22 cellular contexts compared by ENCODE assay signal in genomic region chr19:6352381-6353165, GRCh38.
"Had no signal": no experiment of that assay in that cellular context is flagged by ENCODE, and none has a peak within 500 bp of the region (broad histone marks: within the 10 kb centered on the region; RNA-seq: fewer than 3 reads in every experiment).

No MANE protein-coding gene starts in this region.

- H3K27me3 ChIP-seq: dorsolateral prefrontal cortex, esophagus squamous epithelium, gastroesophageal sphincter, left lung, pancreas, sigmoid colon, testis, tibial nerve had no signal

- H3K36me3 ChIP-seq: esophagus squamous epithelium, gastroesophageal sphincter, left lung, pancreas, sigmoid colon, tibial nerve had no signal

- H3K4me1 ChIP-seq: gastroesophageal sphincter, left lung, pancreas, sigmoid colon, testis, tibial nerve had no signal

- ATAC-seq: gastroesophageal sphincter; left lung; pancreas; stimulated activated naive B cell treated with anti-CD40 and anti-IgM and Interleukin-4, amounts not matched to agents 10 μg/mL and 1 μg/mL and 100 μg/mL, for 72 hours; stimulated activated naive CD8-positive, alpha-beta T cell treated with anti-CD3 and anti-CD28 coated beads, Interleukin-15, amount 100 ng/mL, for 72 hours had no signal

- H3K27ac ChIP-seq: dorsolateral prefrontal cortex, gastroesophageal sphincter, left lung, pancreas, sigmoid colon, testis, tibial nerve had no signal

- DNase-seq: cortex of kidney; dorsolateral prefrontal cortex; effector CD8-positive, alpha-beta T cell; esophagus squamous epithelium; foreskin fibroblast; glutamatergic neuron; islet precursor cell; mesendoderm; naive B cell; occipital lobe; pancreas; sigmoid colon; stimulated activated CD4-positive, alpha-beta T cell treated with anti-CD3 and anti-CD28 coated beads, Interleukin-2, amount 100 ng/mL, for 24 hours; stimulated activated CD4-positive, alpha-beta T cell treated with anti-CD3 and anti-CD28 coated beads, Interleukin-4, amount 100 ng/mL, for 4 hours; stimulated activated naive B cell treated with anti-CD40 and anti-IgM and Interleukin-4, amounts not matched to agents 10 μg/mL and 1 μg/mL and 100 μg/mL, for 72 hours; stimulated activated naive CD8-positive, alpha-beta T cell treated with anti-CD3 and anti-CD28 coated beads, Interleukin-15, amount 100 ng/mL, for 72 hours; testis had no signal

- H3K9me3 ChIP-seq: esophagus squamous epithelium, gastroesophageal sphincter, left lung, pancreas, sigmoid colon, testis had no signal

- H3K4me3 ChIP-seq: dorsolateral prefrontal cortex, esophagus squamous epithelium, gastroesophageal sphincter, left lung, lung, pancreas, sigmoid colon, skin epidermis, testis, tibial nerve had no signal
